15 cellular contexts compared by ENCODE assay signal in genomic region chr15:25939122-25939521, GRCh38.
DNase-seq lines count a peak whose midpoint lies in the region; ATAC-seq lines count a peak whose summit lies in the region.
"Had no signal": no experiment of that assay in that cellular context is flagged by ENCODE, and none has a peak within 500 bp of the region (broad histone marks: within the 10 kb centered on the region; RNA-seq: fewer than 3 reads in every experiment).

No MANE protein-coding gene starts in this region.

- CTCF ChIA-PET in activated naive CD4-positive, alpha-beta T cell treated with anti-CD3 and anti-CD28 coated beads, Interleukin-2, amount 10 ng/mL, durations not matched to agents 7 days and 5 days (lab: Charles Lee): no interaction called here

- peaks cover 4% of the 10 kb centered on the region for H3K27me3 Mint-ChIP-seq in activated naive CD4-positive, alpha-beta T cell treated with anti-CD3 and anti-CD28 coated beads, Interleukin-2, amount 10 ng/mL, durations not matched to agents 7 days and 5 days
- H3K27me3 Mint-ChIP-seq: activated CD4-positive, alpha-beta memory T cell treated with anti-CD3 and anti-CD28 coated beads for 36 hours; CD4-positive, alpha-beta T cell had no signal

- H3K4me3 Mint-ChIP-seq in activated naive CD4-positive, alpha-beta T cell treated with anti-CD3 and anti-CD28 coated beads, Interleukin-2, amount 10 ng/mL, durations not matched to agents 7 days and 5 days: no peak overlapping the region
- H3K4me3 Mint-ChIP-seq: activated CD4-positive, alpha-beta memory T cell treated with anti-CD3 and anti-CD28 coated beads for 36 hours; CD4-positive, alpha-beta T cell had no signal

- H3K4me1 Mint-ChIP-seq in activated naive CD4-positive, alpha-beta T cell treated with anti-CD3 and anti-CD28 coated beads, Interleukin-2, amount 10 ng/mL, durations not matched to agents 7 days and 5 days: no peaks in the 10 kb centered on the region

- ATAC-seq in GM18519 (IDR thresholded peaks at IDR 0.05; ENCODE audit: low FRiP score, unreplicated experiment) (peak; percentile 83), GM21529 (IDR thresholded peaks at IDR 0.05; ENCODE audit: unreplicated experiment) (peak; percentile 80), HG03135 (IDR thresholded peaks at IDR 0.05; ENCODE audit: unreplicated experiment) (peak; percentile 80)
- ATAC-seq in activated naive CD4-positive, alpha-beta T cell treated with anti-CD3 and anti-CD28 coated beads, Interleukin-2, amount 50 U/mL, for 72 hours: no peak
- ATAC-seq: right cardiac atrium had no signal

- H3K27ac Mint-ChIP-seq in activated naive CD4-positive, alpha-beta T cell treated with anti-CD3 and anti-CD28 coated beads, Interleukin-2, amount 50 U/mL, for 72 hours: no peak overlapping the region
- no peak overlapping the region for H3K27ac Mint-ChIP-seq in activated naive CD4-positive, alpha-beta T cell treated with anti-CD3 and anti-CD28 coated beads, Interleukin-2, amount 10 ng/mL, durations not matched to agents 7 days and 5 days
- H3K27ac Mint-ChIP-seq: activated CD4-positive, alpha-beta memory T cell treated with anti-CD3 and anti-CD28 coated beads for 36 hours; CD4-positive, alpha-beta T cell had no signal

- peak; percentile 76 for DNase-seq in germinal center (ENCODE audit: low spot score)
- DNase-seq in activated naive CD4-positive, alpha-beta T cell treated with anti-CD3 and anti-CD28 coated beads, Interleukin-2, amount 50 U/mL, for 72 hours (ENCODE audit: low spot score in 2 of 2): no peak
- no peak for DNase-seq in NK-92 treated with Interleukin-12 subunit alpha and Interleukin-12 subunit beta, amount 100 ng/mL, for 24 hours (lab: John Stamatoyannopoulos, UW)
- DNase-seq in activated CD4-positive, alpha-beta T cell treated with anti-CD3 and anti-CD28 coated beads for 1 hour: no peak
- DNase-seq in activated naive CD4-positive, alpha-beta T cell treated with anti-CD3 and anti-CD28 coated beads, Interleukin-2, amount 10 ng/mL, durations not matched to agents 7 days and 5 days: no peak
- DNase-seq: activated CD4-positive, alpha-beta memory T cell treated with anti-CD3 and anti-CD28 coated beads for 36 hours; CD4-positive, alpha-beta T cell; effector memory CD4-positive, alpha-beta T cell; hippocampal formation; MG63; NCI-H526 treated with DMSO at 0.1 percent for 48 hours; right cardiac atrium had no signal

- no peaks in the 10 kb centered on the region for H3K36me3 Mint-ChIP-seq in activated naive CD4-positive, alpha-beta T cell treated with anti-CD3 and anti-CD28 coated beads, Interleukin-2, amount 50 U/mL, for 72 hours
- H3K36me3 Mint-ChIP-seq in activated naive CD4-positive, alpha-beta T cell treated with anti-CD3 and anti-CD28 coated beads, Interleukin-2, amount 10 ng/mL, durations not matched to agents 7 days and 5 days: no peaks in the 10 kb centered on the region
- H3K36me3 Mint-ChIP-seq: activated CD4-positive, alpha-beta memory T cell treated with anti-CD3 and anti-CD28 coated beads for 36 hours had no signal

- no peaks in the 10 kb centered on the region for H3K9me3 Mint-ChIP-seq in activated naive CD4-positive, alpha-beta T cell treated with anti-CD3 and anti-CD28 coated beads, Interleukin-2, amount 50 U/mL, for 72 hours
- no peaks in the 10 kb centered on the region for H3K9me3 Mint-ChIP-seq in activated naive CD4-positive, alpha-beta T cell treated with anti-CD3 and anti-CD28 coated beads, Interleukin-2, amount 10 ng/mL, durations not matched to agents 7 days and 5 days
- H3K9me3 Mint-ChIP-seq: activated CD4-positive, alpha-beta memory T cell treated with anti-CD3 and anti-CD28 coated beads for 36 hours; CD4-positive, alpha-beta T cell had no signal

Comparison
In these comparisons a context has a peak if more than half of its experiments do, and no peak if none do; other contexts are left out.
1. ATAC-seq: peak in GM18519 (single experiment), GM21529 (single experiment) and HG03135 (single experiment); none in activated naive CD4-positive, alpha-beta T cell treated with anti-CD3 and anti-CD28 coated beads, Interleukin-2, amount 50 U/mL, for 72 hours (0 of 2).